In the genomic region with DNA sequence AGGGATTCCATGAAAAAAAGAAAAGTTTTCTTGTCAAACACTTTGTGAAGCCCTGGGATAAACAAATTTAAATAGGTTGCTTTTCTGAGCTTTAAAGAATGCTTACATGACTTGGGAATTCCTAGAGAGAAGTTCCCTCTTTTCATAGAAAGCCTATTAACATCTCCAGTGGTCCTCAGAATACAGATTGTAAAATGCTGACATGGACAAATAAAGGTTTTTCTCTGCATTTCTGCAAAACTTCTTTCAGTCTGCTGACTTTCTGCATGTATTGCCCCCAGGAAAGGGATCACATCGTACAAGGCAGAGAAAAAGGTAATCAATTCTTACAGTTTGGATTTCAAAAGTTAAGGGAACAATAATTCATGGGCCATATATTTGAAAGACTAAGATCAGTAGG, we compare ENCODE assay signal across 8 cellular contexts. TPM values are rescaled to one million over a fixed set of nuclear protein-coding genes. Genes with fewer than 3 reads are reported as not detected.
"Had no signal": no experiment of that assay in that cellular context is flagged by ENCODE, and none has a peak within 500 bp of the region (broad histone marks: within the 10 kb centered on the region; RNA-seq: fewer than 3 reads in every experiment).

No MANE protein-coding gene starts in this region.

- H3K36me3 Mint-ChIP-seq: IgD-negative memory B cell had no signal

- H3K27me3 Mint-ChIP-seq: IgD-negative memory B cell had no signal

- H3K4me1 ChIP-seq: HAP-1 had no signal

- H3K4me3 ChIP-seq: GM23248, HAP-1 had no signal

- H2AFZ ChIP-seq: GM23248 had no signal

- H3K36me3 ChIP-seq: HAP-1 had no signal

- H3K9me3 Mint-ChIP-seq: IgD-negative memory B cell had no signal

- H3K4me3 Mint-ChIP-seq: IgD-negative memory B cell had no signal

- H3K9ac ChIP-seq: GM23248 had no signal

- H3K27ac ChIP-seq: GM23248, HL-60 had no signal

- H3K27ac Mint-ChIP-seq: IgD-negative memory B cell had no signal

- ATAC-seq: HCT116 had no signal

- H3K9me3 ChIP-seq: HAP-1 had no signal

- DNase-seq: GM23248, H7, Kasumi-1, KG1 had no signal

RNA-seq across cellular contexts. Expression of a gene that starts 20.6 kb away (rescaled TPM):
- total RNA-seq: GM23248 had no signal
- polyA plus RNA-seq: IgD-negative memory B cell had no signal
